19 cellular contexts compared by ENCODE assay signal in the genomic region with DNA sequence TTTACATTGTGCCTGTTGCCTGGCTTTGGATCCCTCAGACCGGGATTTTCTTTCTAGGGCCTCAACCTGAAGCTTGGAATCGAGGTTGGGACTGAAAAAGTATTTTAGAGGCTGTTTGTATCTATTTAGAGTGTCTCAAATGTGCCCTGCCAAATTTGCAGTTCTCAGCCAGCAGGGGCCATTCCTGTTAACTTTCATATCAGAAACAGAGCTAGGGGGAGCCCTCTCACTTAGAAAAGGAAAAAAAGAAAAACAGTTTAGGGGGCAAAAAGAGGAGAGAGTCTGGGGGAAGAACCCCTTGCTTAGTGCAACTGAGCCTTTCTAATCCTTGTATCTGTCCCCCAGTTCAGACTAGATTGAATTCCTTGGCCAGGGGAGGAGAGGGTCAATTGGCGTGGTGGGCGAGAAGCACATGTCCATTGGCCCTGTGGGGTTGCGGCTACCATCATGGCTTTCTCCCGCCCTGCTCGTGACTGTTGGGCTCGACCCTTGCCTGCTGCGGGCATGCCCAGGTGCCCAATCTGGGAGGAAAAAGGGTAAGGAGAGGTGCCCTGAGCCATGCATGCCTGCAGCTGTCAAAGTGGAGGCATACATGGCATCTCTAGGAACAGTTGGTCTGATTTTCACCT.
DNase-seq lines count a peak whose midpoint lies in the region; ATAC-seq, FAIRE-seq and TF ChIP-seq lines count a peak whose summit lies in the region.
"Had no signal": no experiment of that assay in that cellular context is flagged by ENCODE, and none has a peak within 500 bp of the region (broad histone marks: within the 10 kb centered on the region; RNA-seq: fewer than 3 reads in every experiment).

No MANE protein-coding gene starts in this region.

- H3K4me3 ChIP-seq in cardiac muscle cell (no peak overlapping the region), NB4 (ENCODE audit: low read depth, low read length) (no peak overlapping the region), endodermal cell (ENCODE audit: low read length) (no peak overlapping the region)
- H3K4me3 ChIP-seq: SJCRH30, tibial artery had no signal

- ATAC-seq in left ventricle myocardium superior (no peak), HG03108 (IDR thresholded peaks at IDR 0.05; ENCODE audit: unreplicated experiment) (no peak)
- no peak for ATAC-seq in CD4-positive, alpha-beta T cell (ENCODE audit: poor library complexity)
- ATAC-seq: left colon had no signal

- no peak overlapping the region for H3K4me3 Mint-ChIP-seq in endodermal cell
- no peak overlapping the region for H3K4me3 Mint-ChIP-seq in CD4-positive, alpha-beta T cell
- H3K4me3 Mint-ChIP-seq: brain had no signal

- no peaks in the 10 kb centered on the region for H3K27me3 Mint-ChIP-seq in endodermal cell (ENCODE audit: insufficient read depth)
- H3K27me3 Mint-ChIP-seq in CD4-positive, alpha-beta T cell, result no peaks in the 10 kb centered on the region
- H3K27me3 Mint-ChIP-seq: brain had no signal

- POLR2A ChIA-PET in CD4-positive, alpha-beta T cell (lab: Charles Lee), result no interaction called here

- DNase-seq in cardiac muscle cell (ENCODE audit: low read depth in 1 of 2, low spot score in 1 of 2) (no peak), left ventricle myocardium superior (no peak), NB4 (ENCODE audit: low read depth) (no peak), endodermal cell (peak; percentile 59), urothelium cell line (ENCODE audit: low spot score) (no peak), erythroblast (lab: John Stamatoyannopoulos, UW) (no peak)
- no peak for DNase-seq in CD4-positive, alpha-beta T cell
- DNase-seq: activated CD8-positive, alpha-beta memory T cell treated with anti-CD3 and anti-CD28 coated beads for 24 hours; activated gamma-delta T cell treated with Interleukin-2 at 50 U/mL for 16 hours; effector memory CD4-positive, alpha-beta T cell; glutamatergic neuron; left colon; NCI-H1105 treated with DMSO at 0.1 percent for 48 hours; NCI-H526; stimulated activated CD4-positive, alpha-beta T cell treated with anti-CD3 and anti-CD28 coated beads, Interleukin-1b, Interleukin-23, amount 100 ng/mL, for 48 hours; tibial artery had no signal

- H3K4me1 ChIP-seq in cardiac muscle cell (ENCODE audit: low read depth) (no peaks in the 10 kb centered on the region), endodermal cell (ENCODE audit: control insufficient read depth, insufficient read depth, low read length) (no peaks in the 10 kb centered on the region)
- H3K4me1 ChIP-seq: SJCRH30, tibial artery had no signal

- H3K9me3 ChIP-seq in cardiac muscle cell (ENCODE audit: low read depth) (no peaks in the 10 kb centered on the region), endodermal cell (ENCODE audit: control insufficient read depth, low read length) (no peaks in the 10 kb centered on the region)
- no peaks in the 10 kb centered on the region for H3K9me3 ChIP-seq in CD4-positive, alpha-beta T cell (ENCODE audit: control insufficient read depth, low read length)
- H3K9me3 ChIP-seq: SJCRH30, tibial artery had no signal

- WGBS in endodermal cell (ENCODE audit: insufficient coverage in 1 of 2, insufficient read length in 1 of 2), 2 experiments, result 67 to 87% methylated on average over 4 to 9 of the region's 9 CpGs

- no peak overlapping the region for H3K27ac ChIP-seq in cardiac muscle cell
- no peak overlapping the region for H3K27ac ChIP-seq in endodermal cell (ENCODE audit: low read depth, low read length)
- H3K27ac ChIP-seq in CD4-positive, alpha-beta T cell (ENCODE audit: low read depth, low read length), result no peak overlapping the region
- H3K27ac ChIP-seq: SJCRH30, tibial artery had no signal

- intact Hi-C loops in left ventricle myocardium superior (cut with micrococcal nuclease), result no loop called here
- intact Hi-C loops in CD4-positive, alpha-beta T cell (cut with DNase I, micrococcal nuclease), result no loop called here

- H3K27me3 ChIP-seq in cardiac muscle cell (no peaks in the 10 kb centered on the region), endodermal cell (ENCODE audit: control insufficient read depth, insufficient read depth, low read length, poor library complexity, severe bottlenecking) (no peaks in the 10 kb centered on the region)
- H3K27me3 ChIP-seq in CD4-positive, alpha-beta T cell (ENCODE audit: control insufficient read depth, insufficient read depth, low read length), result no peaks in the 10 kb centered on the region
- H3K27me3 ChIP-seq: SJCRH30, tibial artery had no signal

- TF ChIP-seq CTCF in cardiac muscle cell (IDR thresholded peaks at IDR 0.05; ENCODE audit: low read depth, low read length) (peak; percentile 28), NB4 (IDR thresholded peaks at IDR 0.05; ENCODE audit: low read depth, low read length) (peak; percentile 8), endodermal cell (conservative IDR thresholded peaks at IDR 0.05) (peak; percentile 66)
- no peak for TF ChIP-seq CTCF in CD4-positive, alpha-beta T cell (IDR thresholded peaks at IDR 0.05)

- no peak overlapping the region for H3K27ac Mint-ChIP-seq in endodermal cell
- H3K27ac Mint-ChIP-seq in CD4-positive, alpha-beta T cell, result no peak overlapping the region
- H3K27ac Mint-ChIP-seq: brain had no signal

- peak; percentile 9 for FAIRE-seq in urothelium cell line (lab: Jason Lieb, UNC)

- no peaks in the 10 kb centered on the region for H3K4me1 Mint-ChIP-seq in endodermal cell
- H3K4me1 Mint-ChIP-seq in CD4-positive, alpha-beta T cell (ENCODE audit: low read depth), result no peaks in the 10 kb centered on the region
- H3K4me1 Mint-ChIP-seq: brain had no signal

- H3K36me3 Mint-ChIP-seq in endodermal cell (ENCODE audit: low read depth), result no peaks in the 10 kb centered on the region
- H3K36me3 Mint-ChIP-seq in CD4-positive, alpha-beta T cell (ENCODE audit: low read depth), result peaks cover 1% of the 10 kb centered on the region

- TF ChIP-seq POLR2A in NB4 (IDR thresholded peaks at IDR 0.05; ENCODE audit: extremely low read depth, insufficient read length) (no peak), erythroblast (IDR thresholded peaks at IDR 0.05; ENCODE audit: low read length) (no peak)

- no peaks in the 10 kb centered on the region for H3K36me3 ChIP-seq in cardiac muscle cell
- no peaks in the 10 kb centered on the region for H3K36me3 ChIP-seq in endodermal cell (ENCODE audit: control insufficient read depth, insufficient read depth, low read length)
- H3K36me3 ChIP-seq: SJCRH30, tibial artery had no signal

- no peak overlapping the region for H3K9ac ChIP-seq in endodermal cell (ENCODE audit: extremely low read depth, low read length, poor library complexity, severe bottlenecking)

- H3K9me3 Mint-ChIP-seq in endodermal cell, result no peaks in the 10 kb centered on the region
- no peaks in the 10 kb centered on the region for H3K9me3 Mint-ChIP-seq in CD4-positive, alpha-beta T cell

- CTCF ChIA-PET in CD4-positive, alpha-beta T cell (lab: Charles Lee), result no interaction called here
